10 cellular contexts compared by ENCODE assay signal in genomic region chr19:4077011-4077382, GRCh38. TPM values are rescaled to one million over a fixed set of nuclear protein-coding genes. Genes with fewer than 3 reads are reported as not detected.
DNase-seq lines count a peak whose midpoint lies in the region; TF ChIP-seq lines count a peak whose summit lies in the region.
"Had no signal": no experiment of that assay in that cellular context is flagged by ENCODE, and none has a peak within 500 bp of the region (broad histone marks: within the 10 kb centered on the region; RNA-seq: fewer than 3 reads in every experiment).

No MANE protein-coding gene starts in this region.

- intact Hi-C loops in left ventricle myocardium inferior (cut with micrococcal nuclease) = no loop called here

- no peaks in the 10 kb centered on the region for H3K27me3 Mint-ChIP-seq in T-helper 2 cell treated with Interferon-gamma antibody and Interleukin-4, amounts not matched to agents 5 μg/mL and 100 μg/mL, for 36 hours (ENCODE audit: low read depth)

- DNase-seq in T-helper 2 cell treated with Interferon-gamma antibody and Interleukin-4, amounts not matched to agents 5 μg/mL and 100 μg/mL, for 36 hours (ENCODE audit: low spot score) = no peak
- DNase-seq in T-helper 2 cell (no peak), RWPE1 (ENCODE audit: low spot score) (no peak), left ventricle myocardium inferior (no peak), kidney glomerular epithelial cell (lab: John Stamatoyannopoulos, UW) (no peak), NCI-H774 (lab: John Stamatoyannopoulos, UW) (no peak), iPS-NIHi11 (ENCODE audit: low spot score) (no peak)
- DNase-seq: NCI-H187, retina had no signal

- H3K36me3 ChIP-seq in left ventricle myocardium inferior (no peaks in the 10 kb centered on the region), skeletal muscle tissue (ENCODE audit: control insufficient read depth in 3 of 3, insufficient read depth in 3 of 3, low read length in 3 of 3) (no peaks in the 10 kb centered on the region)

- H3K4me1 Mint-ChIP-seq in T-helper 2 cell treated with Interferon-gamma antibody and Interleukin-4, amounts not matched to agents 5 μg/mL and 100 μg/mL, for 36 hours (ENCODE audit: low read depth) = peaks cover 22% of the 10 kb centered on the region

- POLR2A ChIA-PET in RWPE1 (lab: Yijun Ruan, JAX; ENCODE audit: low non-redundant PET) = no interaction called here

- H3K27ac ChIP-seq in RWPE1 (peak overlapping the region; percentile 59), left ventricle myocardium inferior (replicated peaks) (peak overlapping the region; percentile 87), skeletal muscle tissue (ENCODE audit: low read depth, low read length) (no peak overlapping the region)

- H3K4me1 ChIP-seq in left ventricle myocardium inferior (peaks cover 21% of the 10 kb centered on the region), skeletal muscle tissue (ENCODE audit: control insufficient read depth in 3 of 3, insufficient read depth in 3 of 3, low read length in 3 of 3) (peaks cover 3 to 10% (median 8%) of the 10 kb centered on the region in 3 donors)

- H3K27ac Mint-ChIP-seq in T-helper 2 cell treated with Interferon-gamma antibody and Interleukin-4, amounts not matched to agents 5 μg/mL and 100 μg/mL, for 36 hours = peak overlapping the region; percentile 71

- CTCF ChIA-PET in RWPE1 (lab: Yijun Ruan, JAX) = interaction anchor here (1.0 kb wide), 1 partner anchor 90 kb away, joined by 6 read pairs; no protein-coding TSS in a partner anchor

- H3K27me3 ChIP-seq in left ventricle myocardium inferior (ENCODE audit: low read depth) (no peaks in the 10 kb centered on the region), skeletal muscle tissue (ENCODE audit: control insufficient read depth in 3 of 3, insufficient read depth in 3 of 3, low read length in 3 of 3) (no peaks in the 10 kb centered on the region)

- peak overlapping the region; percentile 51 for H3K4me3 Mint-ChIP-seq in T-helper 2 cell treated with Interferon-gamma antibody and Interleukin-4, amounts not matched to agents 5 μg/mL and 100 μg/mL, for 36 hours

- peak overlapping the region in 2 of 3 donors; percentile 50 to 84 for H3K9ac ChIP-seq in skeletal muscle tissue (ENCODE audit: low read depth in 1 of 3, low read length in 3 of 3)

- no peaks in the 10 kb centered on the region for H3K9me3 Mint-ChIP-seq in T-helper 2 cell treated with Interferon-gamma antibody and Interleukin-4, amounts not matched to agents 5 μg/mL and 100 μg/mL, for 36 hours

- H3K36me3 Mint-ChIP-seq in T-helper 2 cell treated with Interferon-gamma antibody and Interleukin-4, amounts not matched to agents 5 μg/mL and 100 μg/mL, for 36 hours (ENCODE audit: low read depth) = no peaks in the 10 kb centered on the region

- H3K9me3 ChIP-seq in left ventricle myocardium inferior (replicated peaks) = no peaks in the 10 kb centered on the region
- no peaks in the 10 kb centered on the region for H3K9me3 ChIP-seq in skeletal muscle tissue (ENCODE audit: control insufficient read depth in 3 of 3, low read length in 3 of 3)

- TF ChIP-seq CTCF in RWPE1 (conservative IDR thresholded peaks at IDR 0.05; ENCODE audit: low read depth) = no peak
- TF ChIP-seq CTCF in left ventricle myocardium inferior (IDR thresholded peaks at IDR 0.05; ENCODE audit: borderline replicate concordance) = no peak

- H3K4me3 ChIP-seq in left ventricle myocardium inferior (no peak overlapping the region), skeletal muscle tissue (ENCODE audit: low read length in 3 of 3) (no peak overlapping the region)

RNA-seq across cellular contexts. Expression of gene ZBTB7A, which starts 10.3 kb away (rescaled TPM):
- total RNA-seq in left ventricle myocardium inferior (30.6 TPM), skeletal muscle tissue (4.2 TPM)

RNA-seq across cellular contexts. Expression of gene MAP2K2, which starts 46.9 kb away (rescaled TPM):
- 129 TPM for total RNA-seq in left ventricle myocardium inferior
- 114 TPM for total RNA-seq in skeletal muscle tissue
